In the genomic region with DNA sequence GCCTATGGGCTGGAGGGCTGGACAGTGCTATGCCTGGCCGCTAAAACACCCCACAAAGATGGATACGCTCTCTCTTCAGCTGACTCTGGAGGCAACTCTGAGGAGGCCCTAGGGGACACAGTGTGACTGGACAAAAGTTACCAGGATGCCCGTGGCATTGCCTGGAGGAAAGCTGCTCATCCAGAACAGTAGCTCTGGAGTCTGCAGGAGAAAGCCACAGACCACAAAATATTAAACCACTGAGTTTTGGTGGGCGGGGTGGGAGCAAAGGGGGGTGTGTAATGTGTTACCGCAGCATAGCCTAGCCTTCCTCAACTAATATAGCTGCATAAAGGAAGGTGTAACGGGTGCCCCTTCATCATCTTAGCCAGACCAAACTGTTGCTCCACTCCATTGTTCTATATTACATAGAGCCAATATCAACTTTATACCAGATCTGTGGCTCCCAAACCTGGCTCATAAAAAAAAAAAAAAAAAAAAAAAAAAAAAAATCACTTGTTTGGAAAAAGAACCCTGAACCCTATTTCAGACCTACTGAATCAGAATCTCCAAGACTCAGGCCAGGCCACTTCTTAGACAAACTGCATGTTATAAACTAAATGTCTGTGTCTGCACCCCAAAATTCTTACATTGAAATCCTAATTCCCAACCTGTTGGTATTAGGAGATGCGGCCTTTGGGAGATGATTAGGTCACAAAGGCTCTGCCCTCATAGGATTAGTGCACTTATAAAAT, we compare ENCODE assay signal across 1 cellular context.
TF ChIP-seq lines count a peak whose summit lies in the region.

No MANE protein-coding gene starts in this region.

TF ChIP-seq in GM23338, 12 proteins besides CTCF, POLR2A, EP300 and RAD21 (continued from another document):
- TF ChIP-seq, protein P1, sequence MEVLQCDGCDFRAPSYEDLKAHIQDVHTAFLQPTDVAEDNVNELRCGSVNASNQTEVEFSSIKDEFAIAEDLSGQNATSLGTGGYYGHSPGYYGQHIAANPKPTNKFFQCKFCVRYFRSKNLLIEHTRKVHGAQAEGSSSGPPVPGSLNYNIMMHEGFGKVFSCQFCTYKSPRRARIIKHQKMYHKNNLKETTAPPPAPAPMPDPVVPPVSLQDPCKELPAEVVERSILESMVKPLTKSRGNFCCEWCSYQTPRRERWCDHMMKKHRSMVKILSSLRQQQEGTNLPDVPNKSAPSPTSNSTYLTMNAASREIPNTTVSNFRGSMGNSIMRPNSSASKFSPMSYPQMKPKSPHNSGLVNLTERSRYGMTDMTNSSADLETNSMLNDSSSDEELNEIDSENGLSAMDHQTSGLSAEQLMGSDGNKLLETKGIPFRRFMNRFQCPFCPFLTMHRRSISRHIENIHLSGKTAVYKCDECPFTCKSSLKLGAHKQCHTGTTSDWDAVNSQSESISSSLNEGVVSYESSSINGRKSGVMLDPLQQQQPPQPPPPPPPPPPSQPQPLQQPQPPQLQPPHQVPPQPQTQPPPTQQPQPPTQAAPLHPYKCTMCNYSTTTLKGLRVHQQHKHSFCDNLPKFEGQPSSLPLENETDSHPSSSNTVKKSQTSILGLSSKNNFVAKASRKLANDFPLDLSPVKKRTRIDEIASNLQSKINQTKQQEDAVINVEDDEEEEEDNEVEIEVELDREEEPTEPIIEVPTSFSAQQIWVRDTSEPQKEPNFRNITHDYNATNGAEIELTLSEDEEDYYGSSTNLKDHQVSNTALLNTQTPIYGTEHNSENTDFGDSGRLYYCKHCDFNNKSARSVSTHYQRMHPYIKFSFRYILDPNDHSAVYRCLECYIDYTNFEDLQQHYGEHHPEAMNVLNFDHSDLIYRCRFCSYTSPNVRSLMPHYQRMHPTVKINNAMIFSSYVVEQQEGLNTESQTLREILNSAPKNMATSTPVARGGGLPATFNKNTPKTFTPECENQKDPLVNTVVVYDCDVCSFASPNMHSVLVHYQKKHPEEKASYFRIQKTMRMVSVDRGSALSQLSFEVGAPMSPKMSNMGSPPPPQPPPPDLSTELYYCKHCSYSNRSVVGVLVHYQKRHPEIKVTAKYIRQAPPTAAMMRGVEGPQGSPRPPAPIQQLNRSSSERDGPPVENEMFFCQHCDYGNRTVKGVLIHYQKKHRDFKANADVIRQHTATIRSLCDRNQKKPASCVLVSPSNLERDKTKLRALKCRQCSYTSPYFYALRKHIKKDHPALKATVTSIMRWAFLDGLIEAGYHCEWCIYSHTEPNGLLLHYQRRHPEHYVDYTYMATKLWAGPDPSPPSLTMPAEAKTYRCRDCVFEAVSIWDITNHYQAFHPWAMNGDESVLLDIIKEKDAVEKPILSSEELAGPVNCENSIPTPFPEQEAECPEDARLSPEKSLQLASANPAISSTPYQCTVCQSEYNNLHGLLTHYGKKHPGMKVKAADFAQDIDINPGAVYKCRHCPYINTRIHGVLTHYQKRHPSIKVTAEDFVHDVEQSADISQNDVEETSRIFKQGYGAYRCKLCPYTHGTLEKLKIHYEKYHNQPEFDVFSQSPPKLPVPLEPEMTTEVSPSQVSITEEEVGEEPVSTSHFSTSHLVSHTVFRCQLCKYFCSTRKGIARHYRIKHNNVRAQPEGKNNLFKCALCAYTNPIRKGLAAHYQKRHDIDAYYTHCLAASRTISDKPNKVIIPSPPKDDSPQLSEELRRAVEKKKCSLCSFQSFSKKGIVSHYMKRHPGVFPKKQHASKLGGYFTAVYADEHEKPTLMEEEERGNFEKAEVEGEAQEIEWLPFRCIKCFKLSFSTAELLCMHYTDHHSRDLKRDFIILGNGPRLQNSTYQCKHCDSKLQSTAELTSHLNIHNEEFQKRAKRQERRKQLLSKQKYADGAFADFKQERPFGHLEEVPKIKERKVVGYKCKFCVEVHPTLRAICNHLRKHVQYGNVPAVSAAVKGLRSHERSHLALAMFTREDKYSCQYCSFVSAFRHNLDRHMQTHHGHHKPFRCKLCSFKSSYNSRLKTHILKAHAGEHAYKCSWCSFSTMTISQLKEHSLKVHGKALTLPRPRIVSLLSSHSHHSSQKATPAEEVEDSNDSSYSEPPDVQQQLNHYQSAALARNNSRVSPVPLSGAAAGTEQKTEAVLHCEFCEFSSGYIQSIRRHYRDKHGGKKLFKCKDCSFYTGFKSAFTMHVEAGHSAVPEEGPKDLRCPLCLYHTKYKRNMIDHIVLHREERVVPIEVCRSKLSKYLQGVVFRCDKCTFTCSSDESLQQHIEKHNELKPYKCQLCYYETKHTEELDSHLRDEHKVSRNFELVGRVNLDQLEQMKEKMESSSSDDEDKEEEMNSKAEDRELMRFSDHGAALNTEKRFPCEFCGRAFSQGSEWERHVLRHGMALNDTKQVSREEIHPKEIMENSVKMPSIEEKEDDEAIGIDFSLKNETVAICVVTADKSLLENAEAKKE (CRISPR knock-in tag; IDR thresholded peaks at IDR 0.05), result no peak
- TF ChIP-seq, protein P2, sequence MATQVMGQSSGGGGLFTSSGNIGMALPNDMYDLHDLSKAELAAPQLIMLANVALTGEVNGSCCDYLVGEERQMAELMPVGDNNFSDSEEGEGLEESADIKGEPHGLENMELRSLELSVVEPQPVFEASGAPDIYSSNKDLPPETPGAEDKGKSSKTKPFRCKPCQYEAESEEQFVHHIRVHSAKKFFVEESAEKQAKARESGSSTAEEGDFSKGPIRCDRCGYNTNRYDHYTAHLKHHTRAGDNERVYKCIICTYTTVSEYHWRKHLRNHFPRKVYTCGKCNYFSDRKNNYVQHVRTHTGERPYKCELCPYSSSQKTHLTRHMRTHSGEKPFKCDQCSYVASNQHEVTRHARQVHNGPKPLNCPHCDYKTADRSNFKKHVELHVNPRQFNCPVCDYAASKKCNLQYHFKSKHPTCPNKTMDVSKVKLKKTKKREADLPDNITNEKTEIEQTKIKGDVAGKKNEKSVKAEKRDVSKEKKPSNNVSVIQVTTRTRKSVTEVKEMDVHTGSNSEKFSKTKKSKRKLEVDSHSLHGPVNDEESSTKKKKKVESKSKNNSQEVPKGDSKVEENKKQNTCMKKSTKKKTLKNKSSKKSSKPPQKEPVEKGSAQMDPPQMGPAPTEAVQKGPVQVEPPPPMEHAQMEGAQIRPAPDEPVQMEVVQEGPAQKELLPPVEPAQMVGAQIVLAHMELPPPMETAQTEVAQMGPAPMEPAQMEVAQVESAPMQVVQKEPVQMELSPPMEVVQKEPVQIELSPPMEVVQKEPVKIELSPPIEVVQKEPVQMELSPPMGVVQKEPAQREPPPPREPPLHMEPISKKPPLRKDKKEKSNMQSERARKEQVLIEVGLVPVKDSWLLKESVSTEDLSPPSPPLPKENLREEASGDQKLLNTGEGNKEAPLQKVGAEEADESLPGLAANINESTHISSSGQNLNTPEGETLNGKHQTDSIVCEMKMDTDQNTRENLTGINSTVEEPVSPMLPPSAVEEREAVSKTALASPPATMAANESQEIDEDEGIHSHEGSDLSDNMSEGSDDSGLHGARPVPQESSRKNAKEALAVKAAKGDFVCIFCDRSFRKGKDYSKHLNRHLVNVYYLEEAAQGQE (IDR thresholded peaks at IDR 0.05; ENCODE audit: unreplicated experiment), result no peak
